Comparison of ENCODE assay signal across 1 cellular context in the genomic region with DNA sequence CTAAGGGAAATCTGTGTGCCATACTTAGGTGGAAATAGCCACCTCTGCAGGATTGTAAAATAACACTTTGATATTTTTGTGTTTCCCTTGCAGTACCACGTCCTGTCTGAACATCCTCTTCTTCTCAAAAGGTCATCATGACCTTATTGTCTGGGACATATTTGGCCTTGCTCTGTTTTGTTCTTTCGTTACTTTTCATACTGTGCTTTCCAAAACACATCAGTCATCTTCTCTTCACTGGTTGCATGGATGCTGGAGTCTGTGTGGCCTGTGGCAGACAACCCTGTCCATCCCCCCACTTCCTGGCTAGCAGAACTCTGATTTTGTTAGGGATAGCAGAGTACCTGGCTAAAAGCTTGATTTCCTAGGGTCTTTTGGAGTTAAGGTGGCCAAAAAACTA.
TF ChIP-seq lines count a peak whose summit lies in the region.

No MANE protein-coding gene starts in this region.

TF ChIP-seq in H1, 55 proteins besides CTCF, POLR2A, EP300 and RAD21:
- TF ChIP-seq HDAC2 (IDR thresholded peaks at IDR 0.05; ENCODE audit: borderline replicate concordance in 1 of 2, low read depth in 2 of 2, low read length in 2 of 2) (no peak), SP1 (IDR thresholded peaks at IDR 0.05; ENCODE audit: low read depth, low read length) (no peak), ASH2L (IDR thresholded peaks at IDR 0.05; ENCODE audit: low read length) (no peak), EZH2 (IDR thresholded peaks at IDR 0.05; ENCODE audit: low read depth, low read length, severe bottlenecking) (no peak), CBX8 (IDR thresholded peaks at IDR 0.05; ENCODE audit: borderline replicate concordance, low read depth, low read length) (no peak), POLR2AphosphoS5 (IDR thresholded peaks at IDR 0.05; ENCODE audit: low read depth, low read length) (no peak), BRCA1 (IDR thresholded peaks at IDR 0.05; ENCODE audit: low read depth, low read length) (no peak), YY1 (IDR thresholded peaks at IDR 0.05; ENCODE audit: low read depth, low read length) (no peak)
